21 cellular contexts compared by ENCODE assay signal in genomic region chr5:169171495-169171894, GRCh38.
A peak's percentile ranks its signal among the peaks of the same experiment; 100 is the strongest.
DNase-seq lines count a peak whose midpoint lies in the region; ATAC-seq and TF ChIP-seq lines count a peak whose summit lies in the region.
"Had no signal": no experiment of that assay in that cellular context is flagged by ENCODE, and none has a peak within 500 bp of the region (broad histone marks: within the 10 kb centered on the region; RNA-seq: fewer than 3 reads in every experiment).

No MANE protein-coding gene starts in this region.

- H3K4me2 ChIP-seq in OCI-LY7 (ENCODE audit: low read length) = no peak overlapping the region

- no peak overlapping the region for H3K4me3 Mint-ChIP-seq in chondrocyte (ENCODE audit: unreplicated experiment)
- H3K4me3 Mint-ChIP-seq: CD4-positive, CD25-positive, alpha-beta regulatory T cell had no signal

- CTCF ChIA-PET in OCI-LY7 (lab: Charles Lee; ENCODE audit: unreplicated experiment) = no interaction called here

- H3K9ac ChIP-seq in HUES6 (ENCODE audit: low read length) = no peak overlapping the region

- peak overlapping the region; percentile 85 for H3K27ac Mint-ChIP-seq in chondrocyte (ENCODE audit: unreplicated experiment)
- H3K27ac Mint-ChIP-seq: CD4-positive, CD25-positive, alpha-beta regulatory T cell had no signal

- no peak overlapping the region for H2AFZ ChIP-seq in OCI-LY7 (ENCODE audit: low read length)

- DNase-seq in AG10803 (ENCODE audit: low read depth) (peak; percentile 24), chondrocyte (ENCODE audit: low spot score) (no peak), iPS DF 19.7 (ENCODE audit: low read depth, low spot score) (peak; percentile 25), OCI-LY7 (ENCODE audit: low spot score) (no peak), COR-L47 (lab: John Stamatoyannopoulos, UW) (no peak)
- no peak for DNase-seq in activated CD4-positive, CD25-positive, alpha-beta regulatory T cell treated with anti-CD3 and anti-CD28 coated beads, Interleukin-2, amount 50 U/mL, for 72 hours
- DNase-seq: CD4-positive, CD25-positive, alpha-beta regulatory T cell; GDM1; KG1; MG63; NCI-H1694; NCI-H2029 treated with DMSO at 0.1 percent for 48 hours; NCI-H2227 treated with DMSO at 0.1 percent for 48 hours; NCI-H526 treated with DMSO at 0.1 percent for 48 hours; SHP77 had no signal

- H3K79me2 ChIP-seq in OCI-LY7 (ENCODE audit: insufficient read depth, low read depth, low read length) = no peaks in the 10 kb centered on the region

- H3K9me3 ChIP-seq in HUES6 (ENCODE audit: control insufficient read depth, insufficient read depth, low read depth, low read length) (no peaks in the 10 kb centered on the region), OCI-LY7 (ENCODE audit: low read length) (no peaks in the 10 kb centered on the region)

- BruUV-seq in OCI-LY7 (replicated peaks; lab: Mats Ljungman, UMichigan) = no TSS peak

- ATAC-seq in GM18502 (IDR thresholded peaks at IDR 0.05; ENCODE audit: poor library complexity, unreplicated experiment) = no peak
- ATAC-seq: GM12878, Panc1 had no signal

- intact Hi-C loops in OCI-LY7 (cut with micrococcal nuclease; ENCODE audit: unreplicated experiment) = no loop called here

- peaks cover 73% of the 10 kb centered on the region for H3K4me1 Mint-ChIP-seq in chondrocyte (ENCODE audit: low read depth)
- H3K4me1 Mint-ChIP-seq: CD4-positive, CD25-positive, alpha-beta regulatory T cell had no signal

- H3K4me3 ChIP-seq in AG10803 (ENCODE audit: low read length) (no peak overlapping the region), HUES6 (ENCODE audit: low read depth, low read length) (no peak overlapping the region), OCI-LY7 (ENCODE audit: low read depth, low read length, poor library complexity, severe bottlenecking) (no peak overlapping the region)
- H3K4me3 ChIP-seq: GM12878, MG63 had no signal

- no peaks in the 10 kb centered on the region for H3K36me3 ChIP-seq in HUES6 (ENCODE audit: control insufficient read depth, insufficient read depth, low read length)
- no peaks in the 10 kb centered on the region for H3K36me3 ChIP-seq in OCI-LY7 (ENCODE audit: insufficient read depth, low read length)
- H3K36me3 ChIP-seq: MG63 had no signal

- TF ChIP-seq CTCF in AG10803 (conservative IDR thresholded peaks at IDR 0.05; ENCODE audit: low read length) = no peak
- no peak for TF ChIP-seq CTCF in chondrocyte (IDR thresholded peaks at IDR 0.05)
- no peak for TF ChIP-seq CTCF in OCI-LY7 (conservative IDR thresholded peaks at IDR 0.05; ENCODE audit: low read length)

- no peaks in the 10 kb centered on the region for H3K9me2 ChIP-seq in OCI-LY7 (ENCODE audit: insufficient read depth, low read length)

- POLR2A ChIA-PET in OCI-LY7 (lab: Charles Lee) = interaction anchor here (0.6 kb wide), 1 partner anchor 400 kb away, joined by 3 read pairs; no protein-coding TSS in a partner anchor

- peaks cover 8% of the 10 kb centered on the region for H3K36me3 Mint-ChIP-seq in chondrocyte (ENCODE audit: low read depth)
- H3K36me3 Mint-ChIP-seq: CD4-positive, CD25-positive, alpha-beta regulatory T cell had no signal

- no peaks in the 10 kb centered on the region for H4K20me1 ChIP-seq in OCI-LY7 (ENCODE audit: insufficient read depth, low read length)

- H3K27me3 Mint-ChIP-seq in chondrocyte (ENCODE audit: low read depth) = no peaks in the 10 kb centered on the region

- peaks cover 5% of the 10 kb centered on the region for H3K9me3 Mint-ChIP-seq in chondrocyte (ENCODE audit: low read depth)

- H3K4me1 ChIP-seq in HUES6 (ENCODE audit: control insufficient read depth, insufficient read depth, low read length) (peaks cover 20% of the 10 kb centered on the region), OCI-LY7 (ENCODE audit: insufficient read depth, low read length, poor library complexity, severe bottlenecking) (no peaks in the 10 kb centered on the region)

- no peaks in the 10 kb centered on the region for H3K27me3 ChIP-seq in HUES6 (ENCODE audit: control insufficient read depth, insufficient read depth, low read length)
- H3K27me3 ChIP-seq: MG63 had no signal

- H3K27ac ChIP-seq in HUES6 (ENCODE audit: low read depth, low read length) (0 out of 2 replicates have a peak overlapping the region, but pooled peaks have one; percentile 3), OCI-LY7 (ENCODE audit: low read depth, low read length, poor library complexity, severe bottlenecking) (no peak overlapping the region)
- H3K27ac ChIP-seq: 22Rv1, RWPE1 had no signal

Comparison
In these comparisons a context has a peak if more than half of its experiments do, and no peak if none do; other contexts are left out.
1. DNase-seq: peak in AG10803 (single experiment) and iPS DF 19.7 (single experiment); none in chondrocyte (single experiment), activated CD4-positive, CD25-positive, alpha-beta regulatory T cell treated with anti-CD3 and anti-CD28 coated beads, Interleukin-2, amount 50 U/mL, for 72 hours (single experiment), OCI-LY7 (single experiment) and COR-L47 (single experiment).